ENCODE assay signal across 10 cellular contexts in the genomic region with DNA sequence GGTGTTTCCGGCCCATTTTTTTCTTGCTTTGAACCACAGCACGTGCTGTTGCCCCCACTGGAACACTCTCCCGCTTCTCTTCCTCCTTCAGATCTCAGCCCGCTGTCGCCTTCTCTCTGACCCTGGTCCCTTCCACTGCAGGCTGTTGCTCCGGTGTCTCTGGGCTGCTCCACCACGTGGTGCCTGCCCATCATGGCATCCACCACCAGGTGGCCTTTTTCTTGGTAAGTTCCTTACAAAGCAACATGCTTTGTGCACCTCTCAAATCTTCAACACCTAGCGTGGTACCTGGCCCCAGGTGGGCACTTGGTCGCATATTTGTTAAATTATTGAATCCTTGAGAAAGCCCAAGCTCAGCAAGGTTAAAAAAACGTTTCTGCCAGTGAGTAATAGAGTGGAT. TPM values are rescaled to one million over a fixed set of nuclear protein-coding genes. Genes with fewer than 3 reads are reported as not detected.
DNase-seq lines count a peak whose midpoint lies in the region; ATAC-seq, FAIRE-seq and TF ChIP-seq lines count a peak whose summit lies in the region.
"Had no signal": no experiment of that assay in that cellular context is flagged by ENCODE, and none has a peak within 500 bp of the region (broad histone marks: within the 10 kb centered on the region; RNA-seq: fewer than 3 reads in every experiment).

No MANE protein-coding gene starts in this region.

- peak; percentile 69 for ATAC-seq in GM19351 (IDR thresholded peaks at IDR 0.05; ENCODE audit: unreplicated experiment)
- no peak for ATAC-seq in HG03521 (IDR thresholded peaks at IDR 0.05; ENCODE audit: unreplicated experiment)

- H3K4me1 ChIP-seq in BE2C (no peaks in the 10 kb centered on the region), iPS-20b (ENCODE audit: insufficient read depth, low read length) (peaks cover 17% of the 10 kb centered on the region), esophagus muscularis mucosa (no peaks in the 10 kb centered on the region)

- peaks cover 46% of the 10 kb centered on the region for H3K27me3 ChIP-seq in BE2C
- H3K27me3 ChIP-seq in SU-DHL-6 (ENCODE audit: low read length): no peaks in the 10 kb centered on the region
- no peaks in the 10 kb centered on the region; the same call in 1 of the 2 replicates for H3K27me3 ChIP-seq in iPS-20b (ENCODE audit: insufficient read depth, low read length)
- H3K27me3 ChIP-seq in esophagus muscularis mucosa: peaks cover 0 to 86% (median 0%) of the 10 kb centered on the region in 4 donors

- H3K27ac ChIP-seq in SU-DHL-6 (ENCODE audit: low read depth, low read length) (no peak overlapping the region), iPS-20b (ENCODE audit: low read length) (peak overlapping the region; percentile 27), esophagus muscularis mucosa (replicated peaks in 1 of 4) (no peak overlapping the region)

- no peak overlapping the region for H3K4me2 ChIP-seq in SU-DHL-6 (ENCODE audit: low read depth, low read length, poor library complexity, severe bottlenecking)

- TF ChIP-seq EP300 in esophagus muscularis mucosa (IDR thresholded peaks at IDR 0.05): no peak

- H4K20me1 ChIP-seq in SU-DHL-6 (ENCODE audit: low read depth, low read length): no peaks in the 10 kb centered on the region

- H2AFZ ChIP-seq in SU-DHL-6 (ENCODE audit: low read depth, low read length, severe bottlenecking): no peak overlapping the region

- FAIRE-seq in GM12891 (lab: Jason Lieb, UNC): no peak
- FAIRE-seq: islet of Langerhans had no signal

- H3K9ac ChIP-seq in SU-DHL-6 (ENCODE audit: low read length): no peak overlapping the region
- no peak overlapping the region; the same call in 1 of the 2 replicates for H3K9ac ChIP-seq in iPS-20b (ENCODE audit: low read depth, low read length)

- peak; percentile 50 for TF ChIP-seq CTCF in BE2C (IDR thresholded peaks at IDR 0.05; ENCODE audit: low read depth, low read length)
- peak; percentile 61 for TF ChIP-seq CTCF in SU-DHL-6 (IDR thresholded peaks at IDR 0.05; ENCODE audit: insufficient read depth, low read length, poor library complexity, severe bottlenecking)
- no peak for TF ChIP-seq CTCF in esophagus muscularis mucosa (IDR thresholded peaks at IDR 0.05)

- H3K79me2 ChIP-seq in SU-DHL-6 (ENCODE audit: insufficient read depth, low read length): no peaks in the 10 kb centered on the region

- H3K9me2 ChIP-seq in SU-DHL-6 (replicated peaks; ENCODE audit: insufficient read depth, low read length): no peaks in the 10 kb centered on the region

- TF ChIP-seq POLR2A in esophagus muscularis mucosa (IDR thresholded peaks at IDR 0.05; ENCODE audit: low read depth): no peak
- TF ChIP-seq POLR2A in GM12891 (IDR thresholded peaks at IDR 0.05; ENCODE audit: low read depth, low read length): no peak

- H3F3A ChIP-seq in SU-DHL-6 (ENCODE audit: insufficient read depth): no peaks in the 10 kb centered on the region

- intact Hi-C loops in esophagus muscularis mucosa (cut with DNase I): no loop called here

- H3K36me3 ChIP-seq in BE2C: no peaks in the 10 kb centered on the region
- no peaks in the 10 kb centered on the region for H3K36me3 ChIP-seq in SU-DHL-6 (ENCODE audit: low read length)
- H3K36me3 ChIP-seq in iPS-20b (ENCODE audit: insufficient read depth, low read depth, low read length): no peaks in the 10 kb centered on the region
- no peaks in the 10 kb centered on the region for H3K36me3 ChIP-seq in esophagus muscularis mucosa

- WGBS in esophagus muscularis mucosa: 47% methylated on average over 10 of the region's 10 CpGs

- H3K9me3 ChIP-seq in BE2C (no peaks in the 10 kb centered on the region), SU-DHL-6 (ENCODE audit: insufficient read depth, low read length) (no peaks in the 10 kb centered on the region), iPS-20b (ENCODE audit: insufficient read depth, low read depth, low read length) (no peaks in the 10 kb centered on the region), esophagus muscularis mucosa (no peaks in the 10 kb centered on the region)

- peak; percentile 43 for DNase-seq in BE2C
- no peak for DNase-seq in esophagus muscularis mucosa (ENCODE audit: extremely low spot score)
- no peak for DNase-seq in GM12891 (ENCODE audit: insufficient read length, low spot score)
- DNase-seq in KG1 (lab: John Stamatoyannopoulos, UW): no peak
- DNase-seq: NCI-H1092 had no signal

- H3K4me3 ChIP-seq in BE2C (ENCODE audit: low read depth, low read length) (no peak overlapping the region), SU-DHL-6 (ENCODE audit: insufficient read depth, low read length, poor library complexity, severe bottlenecking) (no peak overlapping the region), iPS-20b (ENCODE audit: low read length) (no peak overlapping the region), esophagus muscularis mucosa (no peak overlapping the region)

TF ChIP-seq in GM12891, 5 proteins besides CTCF, POLR2A, EP300 and RAD21:
- TF ChIP-seq PAX5 (IDR thresholded peaks at IDR 0.05; ENCODE audit: insufficient read depth, low read length, severe bottlenecking) (no peak), POU2F2 (IDR thresholded peaks at IDR 0.05; ENCODE audit: low read depth, low read length) (no peak), TAF1 (IDR thresholded peaks at IDR 0.05; ENCODE audit: low read depth, low read length) (no peak), POLR2AphosphoS5 (IDR thresholded peaks at IDR 0.05; ENCODE audit: low read depth, low read length) (no peak), SPI1 (IDR thresholded peaks at IDR 0.05; ENCODE audit: low read depth, low read length) (no peak)

RNA-seq across cellular contexts. Expression of a gene that starts 19.1 kb away (rescaled TPM):
- polyA plus RNA-seq in BE2C (2012; ENCODE audit: insufficient read depth, insufficient read length, low read depth): not detected
- under 1 TPM in 1 of 4 donors, not detected in 3; 0.13 TPM for total RNA-seq in esophagus muscularis mucosa
- polyA plus RNA-seq in GM12891 (2012; ENCODE audit: low read depth, missing spikeins): not detected

Comparison
In these comparisons a context has a peak if more than half of its experiments do, and no peak if none do; other contexts are left out.
1. CTCF ChIP-seq: peak in BE2C (single experiment) and SU-DHL-6 (single experiment); none in esophagus muscularis mucosa (0 of 3).